In genomic region chr20:10447028-10447427, GRCh38 we compare ENCODE assay signal across 7 cellular contexts.
DNase-seq lines count a peak whose midpoint lies in the region; ATAC-seq and TF ChIP-seq lines count a peak whose summit lies in the region.

No MANE protein-coding gene starts in this region.

- no peaks in the 10 kb centered on the region for H3K27me3 ChIP-seq in HAP-1 (ENCODE audit: low read depth)

- peaks cover 28% of the 10 kb centered on the region for H3K4me1 ChIP-seq in HAP-1

- TF ChIP-seq CTCF in LNCaP clone FGC (IDR thresholded peaks at IDR 0.05; ENCODE audit: control insufficient read depth, extremely low read depth, insufficient read depth), result no peak

- H3K36me3 Mint-ChIP-seq in dendritic cell treated with granulocyte-macrophage colony-stimulating factor and Interleukin-4, amounts not matched to agents 40 ng/mL and 50 ng/mL, for 4 days (ENCODE audit: low read depth), result no peaks in the 10 kb centered on the region

- H3K36me3 ChIP-seq in HAP-1 (replicated peaks), result no peaks in the 10 kb centered on the region

- no peaks in the 10 kb centered on the region for H3K27me3 Mint-ChIP-seq in dendritic cell treated with granulocyte-macrophage colony-stimulating factor and Interleukin-4, amounts not matched to agents 40 ng/mL and 50 ng/mL, for 4 days

- intact Hi-C loops in dendritic cell treated with granulocyte-macrophage colony-stimulating factor and Interleukin-4, amounts not matched to agents 40 ng/mL and 50 ng/mL, for 4 days (cut with micrococcal nuclease), result no loop called here

- DNase-seq in HAP-1 (ENCODE audit: low spot score in 2 of 2) (peak; percentile 26 to 28), LNCaP clone FGC (ENCODE audit: low read depth) (peak; percentile 40), T-helper 22 cell (ENCODE audit: low read depth) (peak; percentile 17), NCI-H1048 (lab: John Stamatoyannopoulos, UW) (no peak)
- peak in 2 of 3 experiments; percentile 34 to 37 for DNase-seq in stimulated activated CD4-positive, alpha-beta T cell treated with anti-CD3 and anti-CD28 coated beads, TNF-alpha, amount 100 ng/mL, for 24 hours (ENCODE audit: low read depth in 3 of 3)

- no peaks in the 10 kb centered on the region for H3K9me3 ChIP-seq in HAP-1

- H3K4me1 Mint-ChIP-seq in dendritic cell treated with granulocyte-macrophage colony-stimulating factor and Interleukin-4, amounts not matched to agents 40 ng/mL and 50 ng/mL, for 4 days (ENCODE audit: low read depth), result peaks cover 36% of the 10 kb centered on the region

- no peaks in the 10 kb centered on the region for H3K9me3 Mint-ChIP-seq in dendritic cell treated with granulocyte-macrophage colony-stimulating factor and Interleukin-4, amounts not matched to agents 40 ng/mL and 50 ng/mL, for 4 days

- ATAC-seq in GM18499 (IDR thresholded peaks at IDR 0.05; ENCODE audit: insufficient read depth, unreplicated experiment), result peak; percentile 99

- H3K27ac Mint-ChIP-seq in dendritic cell treated with granulocyte-macrophage colony-stimulating factor and Interleukin-4, amounts not matched to agents 40 ng/mL and 50 ng/mL, for 4 days, result peak overlapping the region; percentile 84

- in situ Hi-C loops in HAP-1 (cut with MboI; ENCODE audit: low sequenced_read_pairs), result no loop called here

- peak overlapping the region; percentile 61 for H3K4me3 Mint-ChIP-seq in dendritic cell treated with granulocyte-macrophage colony-stimulating factor and Interleukin-4, amounts not matched to agents 40 ng/mL and 50 ng/mL, for 4 days

- H3K4me3 ChIP-seq in HAP-1, result no peak overlapping the region
- H3K4me3 ChIP-seq in LNCaP clone FGC (ENCODE audit: low read depth, low read length), result no peak overlapping the region
